Comparison of ENCODE assay signal across 11 cellular contexts in genomic region chrX:115948018-115948923, GRCh38.
DNase-seq lines count a peak whose midpoint lies in the region; ATAC-seq, FAIRE-seq and TF ChIP-seq lines count a peak whose summit lies in the region.
"Had no signal": no experiment of that assay in that cellular context is flagged by ENCODE, and none has a peak within 500 bp of the region (broad histone marks: within the 10 kb centered on the region; RNA-seq: fewer than 3 reads in every experiment).

No MANE protein-coding gene starts in this region.

- H3K36me3 ChIP-seq in GM06990 (ENCODE audit: control insufficient read depth, insufficient read depth, low read length) (no peaks in the 10 kb centered on the region; the same call in 1 of the 2 replicates), H7 (replicated peaks; ENCODE audit: control insufficient read depth, insufficient read depth, low read length) (peaks cover 9% of the 10 kb centered on the region), keratinocyte (ENCODE audit: control insufficient read depth in 2 of 2, extremely low read depth in 1 of 2, insufficient read depth in 2 of 2, low read length in 2 of 2) (no peaks in the 10 kb centered on the region), left ventricle myocardium inferior (no peaks in the 10 kb centered on the region)
- no peaks in the 10 kb centered on the region for H3K36me3 ChIP-seq in CD8-positive, alpha-beta T cell (ENCODE audit: insufficient read depth, low read length)

- H3K4me1 ChIP-seq in keratinocyte (ENCODE audit: control insufficient read depth, extremely low read depth, insufficient read depth, low read length) (no peaks in the 10 kb centered on the region), left ventricle myocardium inferior (no peaks in the 10 kb centered on the region)
- H3K4me1 ChIP-seq in CD8-positive, alpha-beta T cell (ENCODE audit: insufficient read depth, low read length), result no peaks in the 10 kb centered on the region

- no peaks in the 10 kb centered on the region for H4K20me1 ChIP-seq in keratinocyte (ENCODE audit: control insufficient read depth, extremely low read depth, insufficient read depth, low read length)

- H3K27me3 ChIP-seq in GM06990 (replicated peaks; ENCODE audit: control insufficient read depth, insufficient read depth, low read length) (no peaks in the 10 kb centered on the region), H7 (ENCODE audit: control insufficient read depth, insufficient read depth, low read length) (no peaks in the 10 kb centered on the region), keratinocyte (ENCODE audit: control insufficient read depth, extremely low read depth, insufficient read depth, low read length) (peaks cover 15% of the 10 kb centered on the region), left ventricle myocardium inferior (ENCODE audit: low read depth) (no peaks in the 10 kb centered on the region)
- H3K27me3 ChIP-seq in CD8-positive, alpha-beta T cell (ENCODE audit: insufficient read depth, low read length), result no peaks in the 10 kb centered on the region

- H3K27me3 Mint-ChIP-seq in CD8-positive, alpha-beta T cell (ENCODE audit: low read depth), result no peaks in the 10 kb centered on the region

- H3K9me1 ChIP-seq in keratinocyte (ENCODE audit: control insufficient read depth, extremely low read depth, insufficient read depth, low read length), result no peaks in the 10 kb centered on the region

- H3K4me2 ChIP-seq in keratinocyte (ENCODE audit: control insufficient read depth, extremely low read depth, insufficient read depth, low read depth, low read length), result no peak overlapping the region

- no peak overlapping the region for H3K27ac Mint-ChIP-seq in CD8-positive, alpha-beta T cell

- CTCF ChIA-PET in CD8-positive, alpha-beta T cell (lab: Charles Lee), result no interaction called here

- no peaks in the 10 kb centered on the region for H3K4me1 Mint-ChIP-seq in CD8-positive, alpha-beta T cell (ENCODE audit: low read depth)

- peaks cover 7% of the 10 kb centered on the region for H3K79me2 ChIP-seq in keratinocyte (ENCODE audit: control insufficient read depth, insufficient read depth, low read length)

- H3K9me3 ChIP-seq in keratinocyte (ENCODE audit: control insufficient read depth, low read depth, low read length) (no peaks in the 10 kb centered on the region), left ventricle myocardium inferior (replicated peaks) (no peaks in the 10 kb centered on the region)
- no peaks in the 10 kb centered on the region for H3K9me3 ChIP-seq in CD8-positive, alpha-beta T cell (ENCODE audit: low read length)

- intact Hi-C loops in left ventricle myocardium inferior (cut with micrococcal nuclease), result no loop called here
- intact Hi-C loops in CD8-positive, alpha-beta T cell (cut with DNase I, micrococcal nuclease), result no loop called here

- DNase-seq in GM06990 (ENCODE audit: extremely low read depth, insufficient read length) (no peak), H7 (peak; percentile 36), NCI-H2171 (lab: John Stamatoyannopoulos, UW) (peak; percentile 8), keratinocyte (ENCODE audit: low read depth, low spot score) (no peak), inferior parietal cortex (ENCODE audit: extremely low spot score) (no peak), left ventricle myocardium inferior (no peak)
- no peak for DNase-seq in CD8-positive, alpha-beta T cell
- DNase-seq: COR-L47, NCI-H1048, Right ventricle myocardium superior had no signal

- no peaks in the 10 kb centered on the region for H3K36me3 Mint-ChIP-seq in CD8-positive, alpha-beta T cell

- H3K27ac ChIP-seq in keratinocyte (ENCODE audit: control insufficient read depth, insufficient read depth, low read length), result no peak overlapping the region
- no peak overlapping the region for H3K27ac ChIP-seq in left ventricle myocardium inferior (replicated peaks)
- no peak overlapping the region for H3K27ac ChIP-seq in CD8-positive, alpha-beta T cell (ENCODE audit: low read depth, low read length)

- dilution Hi-C loops in keratinocyte (cut with MboI; ENCODE audit: extremely low pct_ligation_motif_present, low sequenced_read_pairs), result no loop called here

- no peak overlapping the region for H3K4me3 ChIP-seq in GM06990 (replicated peaks; ENCODE audit: low read depth, low read length)
- no peak overlapping the region for H3K4me3 ChIP-seq in H7 (ENCODE audit: insufficient read depth, low read depth, low read length)
- H3K4me3 ChIP-seq in keratinocyte (ENCODE audit: control insufficient read depth in 2 of 3, extremely low read depth in 1 of 3, insufficient read depth in 2 of 3, low read depth in 1 of 3, low read length in 3 of 3), result no peak overlapping the region
- no peak overlapping the region for H3K4me3 ChIP-seq in left ventricle myocardium inferior
- H3K4me3 ChIP-seq in CD8-positive, alpha-beta T cell (ENCODE audit: low read depth, low read length), result no peak overlapping the region

- no peak overlapping the region for H3K9ac ChIP-seq in keratinocyte (ENCODE audit: control insufficient read depth, extremely low read depth, insufficient read depth, low read length)

- no peak overlapping the region for H2AFZ ChIP-seq in keratinocyte (ENCODE audit: control insufficient read depth, low read length)

- POLR2A ChIA-PET in CD8-positive, alpha-beta T cell (lab: Charles Lee), result no interaction called here

- H3K4me3 Mint-ChIP-seq in CD8-positive, alpha-beta T cell, result no peak overlapping the region

- ATAC-seq in HG03565 (IDR thresholded peaks at IDR 0.05; ENCODE audit: unreplicated experiment), result no peak
- no peak for ATAC-seq in CD8-positive, alpha-beta T cell

- no peak for FAIRE-seq in keratinocyte (lab: Jason Lieb, UNC)

- no peaks in the 10 kb centered on the region for H3K9me3 Mint-ChIP-seq in CD8-positive, alpha-beta T cell

- TF ChIP-seq CTCF in GM06990 (IDR thresholded peaks at IDR 0.05; ENCODE audit: insufficient read depth, low read length, poor library complexity, severe bottlenecking), result peak; percentile 64
- TF ChIP-seq CTCF in keratinocyte (optimal IDR thresholded peaks at IDR 0.05 in 1 of 3, IDR thresholded peaks at IDR 0.05 in 1 of 3, conservative IDR thresholded peaks at IDR 0.05 in 1 of 3; ENCODE audit: extremely low read depth in 1 of 3, insufficient read depth in 2 of 3, low read length in 3 of 3), result peak in 2 of 3 experiments; percentile 8 to 39
- no peak for TF ChIP-seq CTCF in left ventricle myocardium inferior (IDR thresholded peaks at IDR 0.05; ENCODE audit: borderline replicate concordance)
- TF ChIP-seq CTCF in CD8-positive, alpha-beta T cell (IDR thresholded peaks at IDR 0.05), result no peak

Comparison
In these comparisons a context has a peak if more than half of its experiments do, and no peak if none do; other contexts are left out.
1. DNase-seq: peak in H7 (single experiment) and NCI-H2171 (single experiment); none in GM06990 (single experiment), keratinocyte (single experiment), inferior parietal cortex (single experiment), left ventricle myocardium inferior (single experiment) and CD8-positive, alpha-beta T cell (0 of 7).
2. CTCF ChIP-seq: peak in GM06990 (single experiment) and keratinocyte (2 of 3); none in left ventricle myocardium inferior (single experiment) and CD8-positive, alpha-beta T cell (single experiment).